Comparison of ENCODE assay signal across 26 cellular contexts in genomic region chr7:157974678-157975230, GRCh38.
"Had no signal": no experiment of that assay in that cellular context is flagged by ENCODE, and none has a peak within 500 bp of the region (broad histone marks: within the 10 kb centered on the region; RNA-seq: fewer than 3 reads in every experiment).

No MANE protein-coding gene starts in this region.

- H3K27ac Mint-ChIP-seq: natural killer cell had no signal

- H3K27me3 Mint-ChIP-seq: stimulated activated naive CD8-positive, alpha-beta T cell treated with anti-CD3 and anti-CD28 coated beads, Interleukin-15, amount 100 ng/mL, for 72 hours had no signal

- H3K9me3 ChIP-seq: ovary, right lobe of liver had no signal

- H3K27me3 ChIP-seq: esophagus muscularis mucosa, foreskin keratinocyte, ovary, right lobe of liver, suprapubic skin, transverse colon, upper lobe of right lung, vagina had no signal

- H3K4me1 ChIP-seq: esophagus muscularis mucosa, foreskin keratinocyte, gastroesophageal sphincter, heart left ventricle, lower lobe of right lung, right lobe of liver, suprapubic skin, transverse colon, upper lobe of right lung, vagina had no signal

- ATAC-seq: foreskin keratinocyte; gastroesophageal sphincter; heart left ventricle; left colon; left ventricle myocardium superior; lower lobe of right lung; natural killer cell; right lobe of liver; stimulated activated naive CD8-positive, alpha-beta T cell treated with anti-CD3 and anti-CD28 coated beads, Interleukin-15, amount 100 ng/mL, for 72 hours; upper lobe of right lung had no signal

- DNase-seq: dermis blood vessel endothelial cell; effector memory CD4-positive, alpha-beta T cell; foreskin keratinocyte; hippocampal formation; kidney glomerular epithelial cell; left colon; left ventricle myocardium superior; lower lobe of right lung; natural killer cell; ovary; small intestine; stimulated activated CD4-positive, alpha-beta T cell treated with anti-CD3 and anti-CD28 coated beads, Interleukin-12 subunit alpha, Interleukin-12 subunit beta, amount 100 ng/mL, for 4 hours; stimulated activated CD4-positive, alpha-beta T cell treated with anti-CD3 and anti-CD28 coated beads, Interleukin-1b, Interleukin-23, amount 100 ng/mL, for 48 hours; stimulated activated CD4-positive, alpha-beta T cell treated with anti-CD3 and anti-CD28 coated beads, Interleukin-4, amount 100 ng/mL, for 1 hour; stimulated activated CD8-positive, alpha-beta memory T cell treated with anti-CD3 and anti-CD28 coated beads, Interleukin-4, amount 100 ng/mL, for 48 hours; stimulated activated naive CD4-positive, alpha-beta T cell; stimulated activated naive CD8-positive, alpha-beta T cell treated with anti-CD3 and anti-CD28 coated beads, Interleukin-15, amount 100 ng/mL, for 72 hours; transverse colon had no signal

- H3K27ac ChIP-seq: coronary artery, esophagus muscularis mucosa, foreskin keratinocyte, gastroesophageal sphincter, heart left ventricle, lower lobe of right lung, ovary, right lobe of liver, suprapubic skin, transverse colon, upper lobe of right lung, vagina had no signal

- H3K4me1 Mint-ChIP-seq: natural killer cell; stimulated activated naive CD8-positive, alpha-beta T cell treated with anti-CD3 and anti-CD28 coated beads, Interleukin-15, amount 100 ng/mL, for 72 hours had no signal

- H3K36me3 ChIP-seq: esophagus muscularis mucosa, gastroesophageal sphincter, heart left ventricle, lower lobe of right lung, ovary, right lobe of liver, suprapubic skin, transverse colon, upper lobe of right lung, vagina had no signal

- H3K4me3 ChIP-seq: coronary artery, esophagus muscularis mucosa, gastroesophageal sphincter, heart left ventricle, lower lobe of right lung, ovary, right lobe of liver, suprapubic skin, transverse colon, upper lobe of right lung, vagina had no signal

- H3K4me3 Mint-ChIP-seq: natural killer cell; stimulated activated naive CD8-positive, alpha-beta T cell treated with anti-CD3 and anti-CD28 coated beads, Interleukin-15, amount 100 ng/mL, for 72 hours had no signal

- H3K36me3 Mint-ChIP-seq: natural killer cell had no signal
